ENCODE assay signal across 1 cellular context in the genomic region with DNA sequence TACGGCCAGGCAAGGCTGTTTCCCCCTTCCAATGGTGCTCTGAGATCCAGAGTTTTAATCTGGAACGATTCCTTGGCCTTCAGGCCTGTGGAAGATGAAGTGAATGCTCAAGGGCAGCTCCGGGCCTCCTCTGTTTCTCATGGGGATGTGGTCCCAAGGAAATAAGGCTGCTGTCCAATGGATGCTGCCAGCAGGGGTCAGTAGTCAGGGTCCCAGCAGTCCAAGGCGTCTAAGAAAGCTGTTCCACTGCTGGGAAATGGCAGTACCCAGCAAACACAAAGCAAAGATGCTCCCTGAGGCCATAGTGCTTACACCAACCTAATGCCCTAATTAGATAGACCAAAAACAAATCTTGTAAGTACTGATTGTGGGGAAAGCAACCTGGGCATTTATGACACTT.
TF ChIP-seq lines count a peak whose summit lies in the region.

No MANE protein-coding gene starts in this region.

TF ChIP-seq in H1, 55 proteins besides CTCF, POLR2A, EP300 and RAD21:
- TF ChIP-seq CTBP2 (IDR thresholded peaks at IDR 0.05; ENCODE audit: borderline replicate concordance, insufficient read depth, insufficient read length, low read length) (no peak), ASH2L (IDR thresholded peaks at IDR 0.05; ENCODE audit: low read length) (no peak), CBX8 (IDR thresholded peaks at IDR 0.05; ENCODE audit: borderline replicate concordance, low read depth, low read length) (no peak), NRF1 (IDR thresholded peaks at IDR 0.05; ENCODE audit: low read depth, low read length) (no peak), CHD1 (IDR thresholded peaks at IDR 0.05; ENCODE audit: low read depth, low read length) (no peak), KDM5A (IDR thresholded peaks at IDR 0.05; ENCODE audit: low read length) (no peak), CEBPB (IDR thresholded peaks at IDR 0.05; ENCODE audit: low read depth, low read length) (no peak), SUZ12 (IDR thresholded peaks at IDR 0.05; ENCODE audit: low read length) (no peak)
- TF ChIP-seq, protein P1, sequence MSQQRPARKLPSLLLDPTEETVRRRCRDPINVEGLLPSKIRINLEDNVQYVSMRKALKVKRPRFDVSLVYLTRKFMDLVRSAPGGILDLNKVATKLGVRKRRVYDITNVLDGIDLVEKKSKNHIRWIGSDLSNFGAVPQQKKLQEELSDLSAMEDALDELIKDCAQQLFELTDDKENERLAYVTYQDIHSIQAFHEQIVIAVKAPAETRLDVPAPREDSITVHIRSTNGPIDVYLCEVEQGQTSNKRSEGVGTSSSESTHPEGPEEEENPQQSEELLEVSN (IDR thresholded peaks at IDR 0.05) = no peak
- TF ChIP-seq, protein P2, sequence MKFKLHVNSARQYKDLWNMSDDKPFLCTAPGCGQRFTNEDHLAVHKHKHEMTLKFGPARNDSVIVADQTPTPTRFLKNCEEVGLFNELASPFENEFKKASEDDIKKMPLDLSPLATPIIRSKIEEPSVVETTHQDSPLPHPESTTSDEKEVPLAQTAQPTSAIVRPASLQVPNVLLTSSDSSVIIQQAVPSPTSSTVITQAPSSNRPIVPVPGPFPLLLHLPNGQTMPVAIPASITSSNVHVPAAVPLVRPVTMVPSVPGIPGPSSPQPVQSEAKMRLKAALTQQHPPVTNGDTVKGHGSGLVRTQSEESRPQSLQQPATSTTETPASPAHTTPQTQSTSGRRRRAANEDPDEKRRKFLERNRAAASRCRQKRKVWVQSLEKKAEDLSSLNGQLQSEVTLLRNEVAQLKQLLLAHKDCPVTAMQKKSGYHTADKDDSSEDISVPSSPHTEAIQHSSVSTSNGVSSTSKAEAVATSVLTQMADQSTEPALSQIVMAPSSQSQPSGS (IDR thresholded peaks at IDR 0.05; ENCODE audit: low read length) = no peak
- TF ChIP-seq, protein P3, sequence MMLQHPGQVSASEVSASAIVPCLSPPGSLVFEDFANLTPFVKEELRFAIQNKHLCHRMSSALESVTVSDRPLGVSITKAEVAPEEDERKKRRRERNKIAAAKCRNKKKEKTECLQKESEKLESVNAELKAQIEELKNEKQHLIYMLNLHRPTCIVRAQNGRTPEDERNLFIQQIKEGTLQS (IDR thresholded peaks at IDR 0.05; ENCODE audit: insufficient read depth, low read depth, low read length) = no peak
